ENCODE assay signal across 21 cellular contexts in genomic region chr21:25550805-25551204, GRCh38. TPM values are rescaled to one million over a fixed set of nuclear protein-coding genes. Genes with fewer than 3 reads are reported as not detected.
DNase-seq lines count a peak whose midpoint lies in the region; ATAC-seq and TF ChIP-seq lines count a peak whose summit lies in the region.
"Had no signal": no experiment of that assay in that cellular context is flagged by ENCODE, and none has a peak within 500 bp of the region (broad histone marks: within the 10 kb centered on the region; RNA-seq: fewer than 3 reads in every experiment).

No MANE protein-coding gene starts in this region.

- POLR2A ChIA-PET in activated CD4-positive, alpha-beta memory T cell treated with anti-CD3 and anti-CD28 coated beads for 36 hours (lab: Charles Lee): interaction anchor here (0.9 to 1.4 kb wide), 5 partner anchors 10 to 63 kb away, joined by 3 to 6 read pairs (median 3); no protein-coding TSS in a partner anchor

- no peaks in the 10 kb centered on the region for H3K9me3 Mint-ChIP-seq in activated T-cell treated with anti-CD3 and anti-CD28 coated beads, Interleukin-2, amount 50 U/mL, for 24 hours
- no peaks in the 10 kb centered on the region for H3K9me3 Mint-ChIP-seq in activated CD4-positive, alpha-beta memory T cell treated with anti-CD3 and anti-CD28 coated beads for 36 hours
- peaks cover 1% of the 10 kb centered on the region for H3K9me3 Mint-ChIP-seq in memory B cell
- H3K9me3 Mint-ChIP-seq: CD8-positive, alpha-beta T cell had no signal

- no peaks in the 10 kb centered on the region for H3K4me1 ChIP-seq in esophagus squamous epithelium
- H3K4me1 ChIP-seq: A549, Caco-2 had no signal

- no peak for ATAC-seq in memory B cell (ENCODE audit: low read depth)
- ATAC-seq: A549; CD8-positive, alpha-beta T cell; K562 had no signal

- no peak overlapping the region for H3K27ac ChIP-seq in esophagus squamous epithelium
- H3K27ac ChIP-seq: A549; BLaER1 treated with 17β-estradiol and CSF1 and Interleukin-3, amounts not matched to agents 10 nM and 100 nM had no signal

- no peaks in the 10 kb centered on the region for H3K27me3 Mint-ChIP-seq in activated T-cell treated with anti-CD3 and anti-CD28 coated beads, Interleukin-2, amount 50 U/mL, for 24 hours
- no peaks in the 10 kb centered on the region for H3K27me3 Mint-ChIP-seq in activated CD4-positive, alpha-beta memory T cell treated with anti-CD3 and anti-CD28 coated beads for 36 hours
- no peaks in the 10 kb centered on the region for H3K27me3 Mint-ChIP-seq in memory B cell

- intact Hi-C loops in activated CD4-positive, alpha-beta memory T cell treated with anti-CD3 and anti-CD28 coated beads for 36 hours (cut with micrococcal nuclease): no loop called here
- intact Hi-C loops in esophagus squamous epithelium (cut with DNase I): no loop called here

- 57 to 64% methylated on average over 2 of the region's 2 CpGs for WGBS in esophagus squamous epithelium, 2 donors

- CTCF ChIA-PET in activated CD4-positive, alpha-beta memory T cell treated with anti-CD3 and anti-CD28 coated beads for 36 hours (lab: Charles Lee): interaction anchor here (1.0 to 1.6 kb wide), 3 partner anchors 10 to 94 kb away, joined by 3 read pairs; no protein-coding TSS in a partner anchor

- H3K4me1 Mint-ChIP-seq in activated T-cell treated with anti-CD3 and anti-CD28 coated beads, Interleukin-2, amount 50 U/mL, for 24 hours (ENCODE audit: low read depth): peaks cover 41% of the 10 kb centered on the region
- H3K4me1 Mint-ChIP-seq in activated CD4-positive, alpha-beta memory T cell treated with anti-CD3 and anti-CD28 coated beads for 36 hours (ENCODE audit: low read depth): peaks cover 33% of the 10 kb centered on the region
- peaks cover 7% of the 10 kb centered on the region for H3K4me1 Mint-ChIP-seq in memory B cell

- no peaks in the 10 kb centered on the region for H3K36me3 ChIP-seq in esophagus squamous epithelium
- H3K36me3 ChIP-seq: BLaER1 treated with 17β-estradiol and CSF1 and Interleukin-3, amounts not matched to agents 10 nM and 100 nM; HAP-1 had no signal

- peak overlapping the region; percentile 69 for H3K27ac Mint-ChIP-seq in activated T-cell treated with anti-CD3 and anti-CD28 coated beads, Interleukin-2, amount 50 U/mL, for 24 hours
- peak overlapping the region; percentile 47 for H3K27ac Mint-ChIP-seq in activated CD4-positive, alpha-beta memory T cell treated with anti-CD3 and anti-CD28 coated beads for 36 hours
- no peak overlapping the region for H3K27ac Mint-ChIP-seq in memory B cell
- H3K27ac Mint-ChIP-seq: CD8-positive, alpha-beta T cell had no signal

- no peak for DNase-seq in activated T-cell treated with anti-CD3 and anti-CD28 coated beads, Interleukin-2, amount 50 U/mL, for 24 hours
- no peak for DNase-seq in activated T-cell treated with anti-CD3 and anti-CD28 coated beads, Interleukin-2, amount 50 U/mL, for 1 hour
- DNase-seq in GM12864 (ENCODE audit: low read depth) (no peak), memory B cell (ENCODE audit: low spot score in 2 of 2) (no peak), esophagus squamous epithelium (lab: John Stamatoyannopoulos, UW) (no peak), SIG-M5 (lab: John Stamatoyannopoulos, UW) (no peak)
- DNase-seq in activated CD4-positive, alpha-beta memory T cell treated with anti-CD3 and anti-CD28 coated beads for 36 hours: no peak
- DNase-seq: AML-193; Caco-2; CD8-positive, alpha-beta T cell; GOT3; Kasumi-1; NCI-H1092 treated with DMSO at 0.1 percent for 48 hours; NCI-H1436; NCI-H187 treated with DMSO at 0.1 percent for 48 hours; NCI-H524; NCI-H748 treated with DMSO at 0.1 percent for 48 hours had no signal

- no peaks in the 10 kb centered on the region for H3K36me3 Mint-ChIP-seq in activated T-cell treated with anti-CD3 and anti-CD28 coated beads, Interleukin-2, amount 50 U/mL, for 24 hours (ENCODE audit: low read depth)
- no peaks in the 10 kb centered on the region for H3K36me3 Mint-ChIP-seq in activated CD4-positive, alpha-beta memory T cell treated with anti-CD3 and anti-CD28 coated beads for 36 hours
- H3K36me3 Mint-ChIP-seq in memory B cell: no peaks in the 10 kb centered on the region
- H3K36me3 Mint-ChIP-seq: CD8-positive, alpha-beta T cell had no signal

- TF ChIP-seq POLR2A in esophagus squamous epithelium (IDR thresholded peaks at IDR 0.05): no peak

- no peak for TF ChIP-seq CTCF in GM12864 (IDR thresholded peaks at IDR 0.05; ENCODE audit: low read depth, low read length, missing control alignments)
- TF ChIP-seq CTCF in esophagus squamous epithelium (IDR thresholded peaks at IDR 0.05): no peak

- no peaks in the 10 kb centered on the region for H3K9me3 ChIP-seq in esophagus squamous epithelium
- H3K9me3 ChIP-seq: A549, Caco-2, HAP-1 had no signal

- peak overlapping the region; percentile 22; the same call in 1 of the 2 replicates for H3K4me3 ChIP-seq in GM12864 (ENCODE audit: low read depth, low read length)
- H3K4me3 ChIP-seq in esophagus squamous epithelium: no peak overlapping the region
- H3K4me3 ChIP-seq: A549; BLaER1 treated with 17β-estradiol and CSF1 and Interleukin-3, amounts not matched to agents 10 nM and 100 nM; HAP-1; K562 had no signal

- H3K4me3 Mint-ChIP-seq in activated T-cell treated with anti-CD3 and anti-CD28 coated beads, Interleukin-2, amount 50 U/mL, for 24 hours: peak overlapping the region; percentile 57
- H3K4me3 Mint-ChIP-seq in activated CD4-positive, alpha-beta memory T cell treated with anti-CD3 and anti-CD28 coated beads for 36 hours: peak overlapping the region; percentile 36
- peak overlapping the region; percentile 59 for H3K4me3 Mint-ChIP-seq in memory B cell
- H3K4me3 Mint-ChIP-seq: CD8-positive, alpha-beta T cell had no signal

- no peaks in the 10 kb centered on the region for H3K27me3 ChIP-seq in esophagus squamous epithelium
- H3K27me3 ChIP-seq: BLaER1 treated with 17β-estradiol and CSF1 and Interleukin-3, amounts not matched to agents 10 nM and 100 nM had no signal

RNA-seq across cellular contexts. Expression of gene MRPL39, which starts 56.5 kb away (rescaled TPM):
- total RNA-seq in activated CD4-positive, alpha-beta memory T cell treated with anti-CD3 and anti-CD28 coated beads for 36 hours: 10 to 100 TPM; 71.7 to 73.6 TPM
- total RNA-seq in esophagus squamous epithelium: 10 to 100 TPM; 12.5 to 30.5 (median 28.1) TPM
